Comparison of ENCODE assay signal across 3 cellular contexts in the genomic region with DNA sequence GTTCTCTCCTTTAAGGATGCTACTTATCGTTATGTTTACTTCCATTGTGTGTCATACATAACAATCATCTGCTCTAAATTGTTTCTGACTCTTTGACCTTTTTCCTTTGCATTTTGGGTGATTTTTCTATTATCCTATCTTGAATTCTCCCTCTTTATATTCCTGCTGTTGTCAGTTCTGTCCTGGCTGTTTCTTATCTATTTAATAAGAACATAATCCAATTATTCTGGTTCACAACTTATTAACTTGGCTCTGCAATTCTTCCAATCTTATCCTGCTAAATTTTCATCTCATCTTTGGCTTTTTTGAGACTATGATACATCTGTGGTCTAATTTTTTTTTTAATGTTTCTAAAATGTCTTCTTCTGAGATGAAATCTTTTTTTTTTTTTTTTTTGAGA.
"Had no signal": no experiment of that assay in that cellular context is flagged by ENCODE, and none has a peak within 500 bp of the region (broad histone marks: within the 10 kb centered on the region; RNA-seq: fewer than 3 reads in every experiment).

No MANE protein-coding gene starts in this region.

- DNase-seq: GDM1, GF-D8 had no signal

- H3K4me3 ChIP-seq: GM12878 had no signal

- ATAC-seq: GM12878 had no signal
